14 cellular contexts compared by ENCODE assay signal in genomic region chr2:145066795-145067194, GRCh38.
DNase-seq lines count a peak whose midpoint lies in the region; ATAC-seq and TF ChIP-seq lines count a peak whose summit lies in the region.
"Had no signal": no experiment of that assay in that cellular context is flagged by ENCODE, and none has a peak within 500 bp of the region (broad histone marks: within the 10 kb centered on the region; RNA-seq: fewer than 3 reads in every experiment).

No MANE protein-coding gene starts in this region.

- CTCF ChIA-PET in MCF 10A (lab: Yijun Ruan, JAX) = interaction anchor here (0.5 kb wide), 1 partner anchor 1232 kb away, joined by 3 read pairs; no protein-coding TSS in a partner anchor

- POLR2A ChIA-PET in MCF 10A (lab: Yijun Ruan, JAX) = interaction anchor here (0.6 kb wide), 1 partner anchor 440 kb away, joined by 3 read pairs; no protein-coding TSS in a partner anchor

- 38 to 43% methylated on average over 3 of the region's 3 CpGs for WGBS in tibial nerve, 2 donors

- peaks cover 6% of the 10 kb centered on the region for H3K9me3 ChIP-seq in left ventricle myocardium inferior (replicated peaks)
- peaks cover 0 to 7% (median 0%) of the 10 kb centered on the region in 4 donors for H3K9me3 ChIP-seq in tibial nerve

- no peaks in the 10 kb centered on the region for H3K27me3 Mint-ChIP-seq in MCF 10A (ENCODE audit: insufficient read depth, unreplicated experiment)
- no peaks in the 10 kb centered on the region for H3K27me3 Mint-ChIP-seq in activated naive CD8-positive, alpha-beta T cell treated with anti-CD3 and anti-CD28 coated beads, Interleukin-2, amount 50 U/mL, for 24 hours
- H3K27me3 Mint-ChIP-seq: activated B cell treated with CpG ODN at 0.5 μM for 24 hours, brain had no signal

- H3K36me3 ChIP-seq in left ventricle myocardium inferior = no peaks in the 10 kb centered on the region
- no peaks in the 10 kb centered on the region for H3K36me3 ChIP-seq in tibial nerve

- H3K4me1 ChIP-seq in left ventricle myocardium inferior (peaks cover 5% of the 10 kb centered on the region), tibial nerve (peaks cover 0 to 30% (median 5%) of the 10 kb centered on the region in 4 donors)

- H3K4me1 Mint-ChIP-seq in MCF 10A (ENCODE audit: insufficient read depth, unreplicated experiment) = peaks cover 28% of the 10 kb centered on the region
- no peaks in the 10 kb centered on the region for H3K4me1 Mint-ChIP-seq in activated naive CD8-positive, alpha-beta T cell treated with anti-CD3 and anti-CD28 coated beads, Interleukin-2, amount 50 U/mL, for 24 hours
- H3K4me1 Mint-ChIP-seq: activated B cell treated with CpG ODN at 0.5 μM for 24 hours had no signal

- TF ChIP-seq EP300 in tibial nerve (IDR thresholded peaks at IDR 0.05) = peak in 1 of 2 donors; percentile 59

- BruUV-seq in MCF 10A (replicated peaks; lab: Mats Ljungman, UMichigan) = no TSS peak

- no peaks in the 10 kb centered on the region for H3K36me3 Mint-ChIP-seq in MCF 10A (ENCODE audit: insufficient read depth, unreplicated experiment)
- no peaks in the 10 kb centered on the region for H3K36me3 Mint-ChIP-seq in activated naive CD8-positive, alpha-beta T cell treated with anti-CD3 and anti-CD28 coated beads, Interleukin-2, amount 50 U/mL, for 24 hours (ENCODE audit: low read depth)
- H3K36me3 Mint-ChIP-seq: brain had no signal

- TF ChIP-seq CTCF in MCF 10A (IDR thresholded peaks at IDR 0.05; ENCODE audit: unreplicated experiment) (no peak), left ventricle myocardium inferior (IDR thresholded peaks at IDR 0.05; ENCODE audit: borderline replicate concordance) (no peak), tibial nerve (IDR thresholded peaks at IDR 0.05) (no peak)

- intact Hi-C loops in MCF 10A (cut with micrococcal nuclease) = no loop called here
- intact Hi-C loops in left ventricle myocardium inferior (cut with micrococcal nuclease) = no loop called here

- H3K27ac ChIP-seq in left ventricle myocardium inferior (replicated peaks) = peak overlapping the region; percentile 89
- peak overlapping the region; percentile 55 to 78 (median 66) for H3K27ac ChIP-seq in tibial nerve

- H3K4me3 ChIP-seq in left ventricle myocardium inferior (peak overlapping the region; percentile 15), tibial nerve (peak overlapping the region in 1 of 4 donors; percentile 8)

- H3K27me3 ChIP-seq in left ventricle myocardium inferior (ENCODE audit: low read depth) (no peaks in the 10 kb centered on the region), tibial nerve (no peaks in the 10 kb centered on the region)

- no peak overlapping the region for H3K4me3 Mint-ChIP-seq in MCF 10A (ENCODE audit: unreplicated experiment)
- H3K4me3 Mint-ChIP-seq in activated naive CD8-positive, alpha-beta T cell treated with anti-CD3 and anti-CD28 coated beads, Interleukin-2, amount 50 U/mL, for 24 hours = no peak overlapping the region
- H3K4me3 Mint-ChIP-seq: activated B cell treated with CpG ODN at 0.5 μM for 24 hours; activated T-cell treated with anti-CD3 and anti-CD28 coated beads, Interleukin-2, amount 50 U/mL, for 4 hours; brain had no signal

- peak overlapping the region; percentile 65 for H3K27ac Mint-ChIP-seq in MCF 10A (ENCODE audit: low read depth, unreplicated experiment)
- H3K27ac Mint-ChIP-seq in activated naive CD8-positive, alpha-beta T cell treated with anti-CD3 and anti-CD28 coated beads, Interleukin-2, amount 50 U/mL, for 24 hours = no peak overlapping the region
- H3K27ac Mint-ChIP-seq: activated B cell treated with CpG ODN at 0.5 μM for 24 hours had no signal

- no peak for ATAC-seq in activated naive CD8-positive, alpha-beta T cell treated with anti-CD3 and anti-CD28 coated beads, Interleukin-2, amount 50 U/mL, for 24 hours
- ATAC-seq in HG02870 (IDR thresholded peaks at IDR 0.05; ENCODE audit: unreplicated experiment) = no peak
- ATAC-seq: activated T-cell treated with anti-CD3 and anti-CD28 coated beads, Interleukin-2, amount 50 U/mL, for 4 hours; left lobe of liver had no signal

- H3K9me3 Mint-ChIP-seq in MCF 10A (ENCODE audit: unreplicated experiment) = peaks cover 17% of the 10 kb centered on the region
- H3K9me3 Mint-ChIP-seq in activated naive CD8-positive, alpha-beta T cell treated with anti-CD3 and anti-CD28 coated beads, Interleukin-2, amount 50 U/mL, for 24 hours = no peaks in the 10 kb centered on the region

- DNase-seq in MCF 10A (ENCODE audit: unreplicated experiment) = no peak
- peak; percentile 18 for DNase-seq in left ventricle myocardium inferior
- peak; percentile 22 for DNase-seq in occipital lobe (lab: John Stamatoyannopoulos, UW)
- DNase-seq in tibial nerve (ENCODE audit: low spot score in 2 of 2) = peak in 1 of 2 donors; percentile 23
- DNase-seq in OCI-M1 (lab: John Stamatoyannopoulos, UW) = no peak
- DNase-seq in activated naive CD4-positive, alpha-beta T cell treated with Interleukin-2 at 50 U/mL for 16 hours = no peak
- DNase-seq in activated naive CD8-positive, alpha-beta T cell treated with anti-CD3 and anti-CD28 coated beads, Interleukin-2, amount 50 U/mL, for 24 hours = no peak
- DNase-seq: activated B cell treated with CpG ODN at 0.5 μM for 24 hours; activated T-cell treated with anti-CD3 and anti-CD28 coated beads, Interleukin-2, amount 50 U/mL, for 4 hours; erythroblast; NCI-H1092 treated with DMSO at 0.1 percent for 48 hours had no signal

- no peak for TF ChIP-seq POLR2A in tibial nerve (IDR thresholded peaks at IDR 0.05)

Comparison
In these comparisons a context has a peak if more than half of its experiments do, and no peak if none do; other contexts are left out.
1. DNase-seq: peak in left ventricle myocardium inferior (single experiment) and occipital lobe (single experiment); none in MCF 10A (single experiment), OCI-M1 (single experiment), activated naive CD4-positive, alpha-beta T cell treated with Interleukin-2 at 50 U/mL for 16 hours (single experiment) and activated naive CD8-positive, alpha-beta T cell treated with anti-CD3 and anti-CD28 coated beads, Interleukin-2, amount 50 U/mL, for 24 hours (single experiment).